ENCODE assay signal across 21 cellular contexts in the genomic region with DNA sequence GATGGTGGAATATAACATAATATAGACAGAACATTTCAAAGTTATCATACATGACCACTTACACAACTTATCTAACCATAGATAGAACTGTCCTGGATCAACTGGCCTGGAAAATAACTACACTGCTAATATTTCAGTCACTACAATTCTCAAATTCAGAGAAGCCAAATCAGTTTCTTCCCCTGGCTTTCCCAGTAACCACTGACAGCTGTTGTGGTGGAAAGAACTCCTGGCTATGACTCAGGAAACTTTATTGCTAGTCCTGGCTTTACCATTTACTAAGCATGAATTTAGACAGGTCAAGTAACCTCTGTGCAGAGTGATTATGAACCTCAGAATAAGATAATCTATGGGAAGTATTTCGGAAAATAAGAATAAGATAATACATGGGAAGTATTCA.
DNase-seq lines count a peak whose midpoint lies in the region; ATAC-seq and TF ChIP-seq lines count a peak whose summit lies in the region.
"Had no signal": no experiment of that assay in that cellular context is flagged by ENCODE, and none has a peak within 500 bp of the region (broad histone marks: within the 10 kb centered on the region; RNA-seq: fewer than 3 reads in every experiment).

No MANE protein-coding gene starts in this region.

- H3K4me3 ChIP-seq in right atrium auricular region: no peak overlapping the region
- no peak overlapping the region for H3K4me3 ChIP-seq in astrocyte of the cerebellum (ENCODE audit: low read depth, low read length)
- H3K4me3 ChIP-seq in adrenal gland: no peak overlapping the region
- H3K4me3 ChIP-seq: neural progenitor cell had no signal

- 88 to 96% (median 94%) methylated on average over 1 of the region's 1 CpG for WGBS in adrenal gland, 4 donors

- no peaks in the 10 kb centered on the region for H3K27me3 ChIP-seq in right atrium auricular region
- H3K27me3 ChIP-seq in adrenal gland: no peaks in the 10 kb centered on the region
- H3K27me3 ChIP-seq: neural progenitor cell had no signal

- H3K36me3 ChIP-seq in right atrium auricular region: no peaks in the 10 kb centered on the region
- H3K36me3 ChIP-seq in adrenal gland (replicated peaks in 1 of 2): no peaks in the 10 kb centered on the region
- H3K36me3 ChIP-seq: neural progenitor cell had no signal

- H3K27ac ChIP-seq in right atrium auricular region (no peak overlapping the region), adrenal gland (no peak overlapping the region)
- H3K27ac ChIP-seq: C4-2B, neural progenitor cell had no signal

- H3K4me1 ChIP-seq in right atrium auricular region (no peaks in the 10 kb centered on the region), adrenal gland (replicated peaks in 1 of 2) (no peaks in the 10 kb centered on the region)
- H3K4me1 ChIP-seq: neural progenitor cell had no signal

- no peak for TF ChIP-seq POLR2A in adrenal gland (IDR thresholded peaks at IDR 0.05)

- in situ Hi-C loops in astrocyte of the cerebellum (cut with HindIII; ENCODE audit: low sequenced_read_pairs): no loop called here

- H3K9me3 ChIP-seq in right atrium auricular region (no peaks in the 10 kb centered on the region), adrenal gland (replicated peaks in 1 of 3) (no peaks in the 10 kb centered on the region)

- TF ChIP-seq CTCF in right atrium auricular region (IDR thresholded peaks at IDR 0.05) (no peak), astrocyte of the cerebellum (IDR thresholded peaks at IDR 0.05; ENCODE audit: low read depth, low read length, missing control alignments) (no peak), adrenal gland (IDR thresholded peaks at IDR 0.05) (no peak)

- peak; percentile 21 for ATAC-seq in left ventricle myocardium superior
- no peak for ATAC-seq in GM19023 (IDR thresholded peaks at IDR 0.05; ENCODE audit: unreplicated experiment)

- DNase-seq in left ventricle myocardium superior: no peak
- no peak for DNase-seq in right atrium auricular region (ENCODE audit: low spot score)
- DNase-seq in astrocyte of the cerebellum (ENCODE audit: low read depth): peak; percentile 26
- peak; percentile 35 for DNase-seq in glomerular visceral epithelial cell (ENCODE audit: extremely low spot score)
- DNase-seq in medulla oblongata (ENCODE audit: extremely low spot score): no peak
- DNase-seq in NCI-H1105 treated with DMSO at 0.1 percent for 48 hours (lab: John Stamatoyannopoulos, UW): no peak
- no peak for DNase-seq in adrenal gland
- DNase-seq: activated CD4-positive, alpha-beta T cell treated with anti-CD3 and anti-CD28 coated beads, Interleukin-2, amount 50 U/mL, for 1 hour; activated gamma-delta T cell; anterior cingulate cortex; endodermal cell; KG1; NCI-H1092 treated with DMSO at 0.1 percent for 48 hours; NCI-H2107; NCI-H524; SIG-M5; stimulated activated CD4-positive, alpha-beta T cell treated with anti-CD3 and anti-CD28 coated beads, Interleukin-12 subunit alpha, Interleukin-12 subunit beta, amount 100 ng/mL, for 4 hours; T-helper 1 cell had no signal

- intact Hi-C loops in left ventricle myocardium superior (cut with micrococcal nuclease): no loop called here
- intact Hi-C loops in adrenal gland (cut with DNase I): no loop called here

Comparison
In these comparisons a context has a peak if more than half of its experiments do, and no peak if none do; other contexts are left out.
1. DNase-seq: peak in astrocyte of the cerebellum (single experiment) and glomerular visceral epithelial cell (single experiment); none in left ventricle myocardium superior (single experiment), right atrium auricular region (single experiment), medulla oblongata (single experiment), NCI-H1105 treated with DMSO at 0.1 percent for 48 hours (single experiment) and adrenal gland (0 of 7).